ENCODE assay signal across 17 cellular contexts in genomic region chr9:127033059-127033458, GRCh38.
DNase-seq lines count a peak whose midpoint lies in the region; ATAC-seq and TF ChIP-seq lines count a peak whose summit lies in the region.
"Had no signal": no experiment of that assay in that cellular context is flagged by ENCODE, and none has a peak within 500 bp of the region (broad histone marks: within the 10 kb centered on the region; RNA-seq: fewer than 3 reads in every experiment).

No MANE protein-coding gene starts in this region.

- intact Hi-C loops in breast epithelium (cut with DNase I; ENCODE audit: low total_unique reads): no loop called here

- H3K79me2 ChIP-seq in hepatocyte: no peaks in the 10 kb centered on the region

- H3K4me2 ChIP-seq in hepatocyte: no peak overlapping the region
- H3K4me2 ChIP-seq: GM23338 had no signal

- TF ChIP-seq POLR2A in breast epithelium (IDR thresholded peaks at IDR 0.05): no peak

- WGBS in hepatocyte (ENCODE audit: low lambda C conversion rate, missing lambda C conversion rate): 83% methylated on average over 3 of the region's 3 CpGs

- no peak for ATAC-seq in HG02798 (IDR thresholded peaks at IDR 0.05; ENCODE audit: poor library complexity, unreplicated experiment)
- ATAC-seq: CD8-positive, alpha-beta T cell; GM23338; HCT116 had no signal

- no peaks in the 10 kb centered on the region for H4K20me1 ChIP-seq in hepatocyte (ENCODE audit: insufficient read depth, poor library complexity, severe bottlenecking)

- H2AFZ ChIP-seq in hepatocyte: no peak overlapping the region
- H2AFZ ChIP-seq: GM23338 had no signal

- TF ChIP-seq CTCF in HEK293 (tag by site-specific recombination; IDR thresholded peaks at IDR 0.05) (no peak), hepatocyte (IDR thresholded peaks at IDR 0.05; ENCODE audit: poor library complexity) (no peak), breast epithelium (IDR thresholded peaks at IDR 0.05) (no peak)

- H3K27ac ChIP-seq in HEK293 (ENCODE audit: extremely low read depth, low read depth, low read length): no peak overlapping the region
- H3K27ac ChIP-seq in hepatocyte: peak overlapping the region; percentile 30
- no peak overlapping the region for H3K27ac ChIP-seq in breast epithelium

- H3K36me3 ChIP-seq in HEK293 (ENCODE audit: control insufficient read depth in 2 of 2, insufficient read depth in 1 of 2, low read length in 2 of 2) (no peaks in the 10 kb centered on the region), hepatocyte (replicated peaks; ENCODE audit: insufficient read depth, low read depth) (no peaks in the 10 kb centered on the region), breast epithelium (no peaks in the 10 kb centered on the region)

- POLR2A ChIA-PET in HEK293 (lab: Yijun Ruan, JAX): no interaction called here

- H3K4me1 ChIP-seq in HEK293 (ENCODE audit: control insufficient read depth, insufficient read depth, low read length): no peaks in the 10 kb centered on the region
- peaks cover 12% of the 10 kb centered on the region for H3K4me1 ChIP-seq in hepatocyte (ENCODE audit: insufficient read depth)
- H3K4me1 ChIP-seq in breast epithelium: peaks cover 0 to 21% of the 10 kb centered on the region in 2 donors
- H3K4me1 ChIP-seq: Caco-2 had no signal

- H3K9me2 ChIP-seq in hepatocyte (replicated peaks; ENCODE audit: insufficient read depth): no peaks in the 10 kb centered on the region

- H3K4me3 ChIP-seq in HEK293 (ENCODE audit: low read depth, low read length) (no peak overlapping the region), hepatocyte (no peak overlapping the region), breast epithelium (no peak overlapping the region)
- H3K4me3 ChIP-seq: GM23338 had no signal

- CTCF ChIA-PET in HEK293 (lab: Yijun Ruan, JAX): interaction anchor here (0.7 to 1.4 kb wide), 2 partner anchors 67 to 93 kb away, joined by 3 to 5 read pairs; no protein-coding TSS in a partner anchor

- H3K27me3 ChIP-seq in hepatocyte: no peaks in the 10 kb centered on the region
- no peaks in the 10 kb centered on the region for H3K27me3 ChIP-seq in breast epithelium

- DNase-seq in hepatocyte (ENCODE audit: low spot score) (peak; percentile 37), mesenteric fat pad (ENCODE audit: low spot score) (peak; percentile 49), ureter (ENCODE audit: low spot score) (peak; percentile 39), breast epithelium (ENCODE audit: low spot score in 2 of 2) (no peak), NCI-H2081 (lab: John Stamatoyannopoulos, UW) (no peak), NCI-H69 (lab: John Stamatoyannopoulos, UW) (no peak)
- DNase-seq: C1 segment of cervical spinal cord; Caco-2; CD4-positive, CD25-positive, alpha-beta regulatory T cell; CD8-positive, alpha-beta T cell; DMS153; DND-41; H9 had no signal

- H3K9me3 ChIP-seq in HEK293 (ENCODE audit: control insufficient read depth, insufficient read depth, low read depth, low read length) (no peaks in the 10 kb centered on the region), hepatocyte (ENCODE audit: low read depth) (no peaks in the 10 kb centered on the region), breast epithelium (no peaks in the 10 kb centered on the region)
- H3K9me3 ChIP-seq: Caco-2 had no signal

TF ChIP-seq in HEK293, 187 proteins besides CTCF, POLR2A, EP300 and RAD21:
- TF ChIP-seq, protein P1, sequence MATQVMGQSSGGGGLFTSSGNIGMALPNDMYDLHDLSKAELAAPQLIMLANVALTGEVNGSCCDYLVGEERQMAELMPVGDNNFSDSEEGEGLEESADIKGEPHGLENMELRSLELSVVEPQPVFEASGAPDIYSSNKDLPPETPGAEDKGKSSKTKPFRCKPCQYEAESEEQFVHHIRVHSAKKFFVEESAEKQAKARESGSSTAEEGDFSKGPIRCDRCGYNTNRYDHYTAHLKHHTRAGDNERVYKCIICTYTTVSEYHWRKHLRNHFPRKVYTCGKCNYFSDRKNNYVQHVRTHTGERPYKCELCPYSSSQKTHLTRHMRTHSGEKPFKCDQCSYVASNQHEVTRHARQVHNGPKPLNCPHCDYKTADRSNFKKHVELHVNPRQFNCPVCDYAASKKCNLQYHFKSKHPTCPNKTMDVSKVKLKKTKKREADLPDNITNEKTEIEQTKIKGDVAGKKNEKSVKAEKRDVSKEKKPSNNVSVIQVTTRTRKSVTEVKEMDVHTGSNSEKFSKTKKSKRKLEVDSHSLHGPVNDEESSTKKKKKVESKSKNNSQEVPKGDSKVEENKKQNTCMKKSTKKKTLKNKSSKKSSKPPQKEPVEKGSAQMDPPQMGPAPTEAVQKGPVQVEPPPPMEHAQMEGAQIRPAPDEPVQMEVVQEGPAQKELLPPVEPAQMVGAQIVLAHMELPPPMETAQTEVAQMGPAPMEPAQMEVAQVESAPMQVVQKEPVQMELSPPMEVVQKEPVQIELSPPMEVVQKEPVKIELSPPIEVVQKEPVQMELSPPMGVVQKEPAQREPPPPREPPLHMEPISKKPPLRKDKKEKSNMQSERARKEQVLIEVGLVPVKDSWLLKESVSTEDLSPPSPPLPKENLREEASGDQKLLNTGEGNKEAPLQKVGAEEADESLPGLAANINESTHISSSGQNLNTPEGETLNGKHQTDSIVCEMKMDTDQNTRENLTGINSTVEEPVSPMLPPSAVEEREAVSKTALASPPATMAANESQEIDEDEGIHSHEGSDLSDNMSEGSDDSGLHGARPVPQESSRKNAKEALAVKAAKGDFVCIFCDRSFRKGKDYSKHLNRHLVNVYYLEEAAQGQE (tag by site-specific recombination; IDR thresholded peaks at IDR 0.05): 0 out of 2 replicates have a peak, but pooled peaks have one; percentile 5
- TF ChIP-seq, protein P2, sequence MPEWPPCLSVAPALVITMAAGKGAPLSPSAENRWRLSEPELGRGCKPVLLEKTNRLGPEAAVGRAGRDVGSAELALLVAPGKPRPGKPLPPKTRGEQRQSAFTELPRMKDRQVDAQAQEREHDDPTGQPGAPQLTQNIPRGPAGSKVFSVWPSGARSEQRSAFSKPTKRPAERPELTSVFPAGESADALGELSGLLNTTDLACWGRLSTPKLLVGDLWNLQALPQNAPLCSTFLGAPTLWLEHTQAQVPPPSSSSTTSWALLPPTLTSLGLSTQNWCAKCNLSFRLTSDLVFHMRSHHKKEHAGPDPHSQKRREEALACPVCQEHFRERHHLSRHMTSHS (tag by site-specific recombination; IDR thresholded peaks at IDR 0.05): no peak
TF ChIP-seq in HEK293: peak in this region for 1.

Comparison
In these comparisons a context has a peak if more than half of its experiments do, and no peak if none do; other contexts are left out.
1. DNase-seq: peak in hepatocyte (single experiment), mesenteric fat pad (single experiment) and ureter (single experiment); none in breast epithelium (0 of 2), NCI-H2081 (0 of 2) and NCI-H69 (single experiment).